10 cellular contexts compared by ENCODE assay signal in the genomic region with DNA sequence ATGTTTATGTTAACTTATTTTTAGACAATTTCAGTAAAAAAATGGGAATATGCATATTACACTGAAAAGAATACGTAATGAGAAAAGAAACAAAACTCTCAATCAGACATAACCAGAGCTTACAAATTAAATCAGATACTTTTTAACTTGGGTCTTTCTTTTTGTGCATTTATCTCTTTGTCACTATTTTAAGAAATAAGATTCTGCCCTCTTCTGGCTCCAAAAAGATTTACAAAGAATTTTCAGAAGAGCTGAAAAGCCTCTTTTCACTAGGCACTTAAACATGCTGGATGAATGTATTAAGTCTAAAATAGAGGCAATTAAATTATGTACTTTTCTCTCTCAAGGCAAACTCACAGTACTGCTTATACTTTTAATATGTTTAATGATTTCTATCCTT. TPM values are rescaled to one million over a fixed set of nuclear protein-coding genes. Genes with fewer than 3 reads are reported as not detected.
DNase-seq lines count a peak whose midpoint lies in the region; ATAC-seq and TF ChIP-seq lines count a peak whose summit lies in the region.
"Had no signal": no experiment of that assay in that cellular context is flagged by ENCODE, and none has a peak within 500 bp of the region (broad histone marks: within the 10 kb centered on the region; RNA-seq: fewer than 3 reads in every experiment).

No MANE protein-coding gene starts in this region.

- no peaks in the 10 kb centered on the region for H3K27me3 Mint-ChIP-seq in CD14-positive monocyte (ENCODE audit: low read depth in 3 of 3)

- TF ChIP-seq CTCF in heart left ventricle (IDR thresholded peaks at IDR 0.05) (peak in 9 of 12 donors; percentile 20 to 49 (median 27)), fibroblast of villous mesenchyme (IDR thresholded peaks at IDR 0.05; ENCODE audit: insufficient read depth, low read depth, low read length) (peak; percentile 27), upper lobe of right lung (IDR thresholded peaks at IDR 0.05) (peak; percentile 34), CD14-positive monocyte (IDR thresholded peaks at IDR 0.05) (no peak)

- 87 to 93% (median 89%) methylated on average over 1 of the region's 1 CpG for WGBS in heart left ventricle, 4 donors

- ATAC-seq in heart left ventricle (no peak), Right ventricle myocardium superior (ENCODE audit: poor library complexity) (no peak), upper lobe of right lung (no peak), HG02870 (IDR thresholded peaks at IDR 0.05; ENCODE audit: unreplicated experiment) (no peak)

- H3K27ac ChIP-seq in heart left ventricle (no peak overlapping the region), upper lobe of right lung (no peak overlapping the region)
- H3K27ac ChIP-seq: SJCRH30 had no signal

- H3K27me3 ChIP-seq in heart left ventricle (no peaks in the 10 kb centered on the region), upper lobe of right lung (no peaks in the 10 kb centered on the region)
- H3K27me3 ChIP-seq: SJCRH30 had no signal

- intact Hi-C loops in heart left ventricle (cut with DNase I) (loop anchor here in 5 of 10 donors (5.0 to 10.0 kb wide), 5 partner anchors 473 to 865 kb away; no protein-coding TSS in a partner anchor), Right ventricle myocardium superior (cut with DNase I) (no loop called here), upper lobe of right lung (cut with DNase I) (no loop called here), CD14-positive monocyte (cut with micrococcal nuclease) (no loop called here)

- H3K9me3 ChIP-seq in heart left ventricle (no peaks in the 10 kb centered on the region), upper lobe of right lung (no peaks in the 10 kb centered on the region)
- H3K9me3 ChIP-seq: SJCRH30 had no signal

- DNase-seq in heart left ventricle (no peak), Right ventricle myocardium superior (no peak), RPMI7951 (ENCODE audit: low read depth) (peak; percentile 1), fibroblast of villous mesenchyme (ENCODE audit: low read depth) (peak; percentile 32), upper lobe of right lung (no peak), CD14-positive monocyte (ENCODE audit: low spot score) (no peak)
- no peak for DNase-seq in stimulated activated CD4-positive, alpha-beta T cell treated with anti-CD3 and anti-CD28 coated beads, Interleukin-4, amount 100 ng/mL, for 4 hours
- DNase-seq: activated naive CD4-positive, alpha-beta T cell treated with Interleukin-2 at 50 U/mL for 16 hours had no signal

- no peak overlapping the region for H3K4me3 Mint-ChIP-seq in CD14-positive monocyte

- no peak for TF ChIP-seq POLR2A in heart left ventricle (IDR thresholded peaks at IDR 0.05)

- H3K27ac Mint-ChIP-seq in CD14-positive monocyte: no peak overlapping the region

- H3K4me3 ChIP-seq in heart left ventricle (no peak overlapping the region), fibroblast of villous mesenchyme (ENCODE audit: low read depth, low read length) (no peak overlapping the region), upper lobe of right lung (no peak overlapping the region)
- H3K4me3 ChIP-seq: SJCRH30 had no signal

- no peaks in the 10 kb centered on the region for H3K4me1 Mint-ChIP-seq in CD14-positive monocyte

- H3K36me3 ChIP-seq in heart left ventricle: peaks cover 0 to 55% (median 42%) of the 10 kb centered on the region in 9 donors
- H3K36me3 ChIP-seq in upper lobe of right lung: peaks cover 18% of the 10 kb centered on the region

- peaks cover 51 to 53% of the 10 kb centered on the region in 2 donors for H3K36me3 Mint-ChIP-seq in CD14-positive monocyte

- H3K9me3 Mint-ChIP-seq in CD14-positive monocyte: peaks cover 0 to 3% (median 0%) of the 10 kb centered on the region in 7 donors

- H3K4me1 ChIP-seq in heart left ventricle (peaks cover 0 to 11% (median 7%) of the 10 kb centered on the region in 12 donors), upper lobe of right lung (no peaks in the 10 kb centered on the region)
- H3K4me1 ChIP-seq: SJCRH30 had no signal

RNA-seq across cellular contexts. Expression of gene CEP120, which starts 55.5 kb away (rescaled TPM):
- total RNA-seq in heart left ventricle: 10 to 100 TPM; 10.3 to 16.5 (median 12.4) TPM
- polyA plus RNA-seq in heart left ventricle: 1 to 10 TPM; 2.8 to 6.4 TPM
- 12.8 TPM for total RNA-seq in Right ventricle myocardium superior
- total RNA-seq in RPMI7951 (2014; rRNA removed; shearing (Covaris generic)): 19.2 and 19.4 TPM in 2 replicates
- 17.1 and 24.2 TPM in 2 replicates for total RNA-seq in fibroblast of villous mesenchyme
- 19.5 TPM for total RNA-seq in upper lobe of right lung
- polyA plus RNA-seq in CD14-positive monocyte: 1 to 10 TPM; 6.6 to 7.2 TPM

Comparison
In these comparisons a context has a peak if more than half of its experiments do, and no peak if none do; other contexts are left out.
1. DNase-seq: peak in RPMI7951 (single experiment) and fibroblast of villous mesenchyme (single experiment); none in heart left ventricle (0 of 5), Right ventricle myocardium superior (single experiment), upper lobe of right lung (single experiment), stimulated activated CD4-positive, alpha-beta T cell treated with anti-CD3 and anti-CD28 coated beads, Interleukin-4, amount 100 ng/mL, for 4 hours (0 of 2) and CD14-positive monocyte (single experiment).